In genomic region chr10:80186364-80187012, GRCh38 we compare ENCODE assay signal across 9 cellular contexts. TPM values are rescaled to one million over a fixed set of nuclear protein-coding genes. Genes with fewer than 3 reads are reported as not detected.
DNase-seq lines count a peak whose midpoint lies in the region; ATAC-seq and TF ChIP-seq lines count a peak whose summit lies in the region.
"Had no signal": no experiment of that assay in that cellular context is flagged by ENCODE, and none has a peak within 500 bp of the region (broad histone marks: within the 10 kb centered on the region; RNA-seq: fewer than 3 reads in every experiment).

No MANE protein-coding gene starts in this region.

- H3K36me3 ChIP-seq in endodermal cell (ENCODE audit: control insufficient read depth, insufficient read depth, low read length) (no peaks in the 10 kb centered on the region), gastrocnemius medialis (no peaks in the 10 kb centered on the region), MG63 (peaks cover 38% of the 10 kb centered on the region)

- 93 to 96% methylated on average over 10 to 13 of the region's 13 CpGs for WGBS in endodermal cell (ENCODE audit: insufficient coverage in 1 of 2, insufficient read length in 1 of 2), 2 experiments

- TF ChIP-seq CTCF in endodermal cell (conservative IDR thresholded peaks at IDR 0.05) = no peak
- TF ChIP-seq CTCF in gastrocnemius medialis (IDR thresholded peaks at IDR 0.05 in 4 of 5, conservative IDR thresholded peaks at IDR 0.05 in 1 of 5) = no peak

- H3K4me3 ChIP-seq in endodermal cell (ENCODE audit: low read length) (no peak overlapping the region), gastrocnemius medialis (no peak overlapping the region), MG63 (no peak overlapping the region)

- peak overlapping the region; percentile 16 for H3K27ac Mint-ChIP-seq in endodermal cell

- H3K4me3 Mint-ChIP-seq in endodermal cell = no peak overlapping the region

- ATAC-seq in gastrocnemius medialis = peak; percentile 72 to 87
- no peak for ATAC-seq in GM21423 (IDR thresholded peaks at IDR 0.05; ENCODE audit: unreplicated experiment)

- no peaks in the 10 kb centered on the region for H3K9me3 ChIP-seq in endodermal cell (ENCODE audit: control insufficient read depth, low read length)
- no peaks in the 10 kb centered on the region for H3K9me3 ChIP-seq in gastrocnemius medialis
- H3K9me3 ChIP-seq in MG63 = no peaks in the 10 kb centered on the region

- intact Hi-C loops in gastrocnemius medialis (cut with DNase I; ENCODE audit: low total_unique reads) = no loop called here
- intact Hi-C loops in posterior vena cava (cut with DNase I) = loop anchor here in 1 of 2 donors (1.0 kb wide), 1 partner anchor 10 kb away; no protein-coding TSS in a partner anchor

- no peak overlapping the region for H3K9ac ChIP-seq in endodermal cell (ENCODE audit: extremely low read depth, low read length, poor library complexity, severe bottlenecking)

- peak; percentile 22 for DNase-seq in COLO829 (ENCODE audit: low spot score)
- DNase-seq in SK-N-DZ (ENCODE audit: low spot score) = peak; percentile 20
- no peak for DNase-seq in endodermal cell
- peak; percentile 67 to 71 for DNase-seq in gastrocnemius medialis
- no peak for DNase-seq in posterior vena cava (ENCODE audit: low spot score)
- DNase-seq in MG63 = no peak
- no peak for DNase-seq in NCI-H748 (lab: John Stamatoyannopoulos, UW; ENCODE audit: unreplicated experiment)

- no peak for TF ChIP-seq POLR2A in gastrocnemius medialis (IDR thresholded peaks at IDR 0.05)

- no peaks in the 10 kb centered on the region for H3K27me3 Mint-ChIP-seq in endodermal cell (ENCODE audit: insufficient read depth)

- peaks cover 2% of the 10 kb centered on the region for H3K36me3 Mint-ChIP-seq in endodermal cell (ENCODE audit: low read depth)

- H3K9me3 Mint-ChIP-seq in endodermal cell = no peaks in the 10 kb centered on the region

- in situ Hi-C loops in gastrocnemius medialis (cut with MboI; ENCODE audit: low sequenced_read_pairs in 4 of 4) = no loop called here

- H3K27ac ChIP-seq in endodermal cell (ENCODE audit: low read depth, low read length) = no peak overlapping the region
- H3K27ac ChIP-seq in gastrocnemius medialis = peak overlapping the region; percentile 71 to 84 (median 76)

- H3K4me1 Mint-ChIP-seq in endodermal cell = no peaks in the 10 kb centered on the region

- no peaks in the 10 kb centered on the region for H3K27me3 ChIP-seq in endodermal cell (ENCODE audit: control insufficient read depth, insufficient read depth, low read length, poor library complexity, severe bottlenecking)
- no peaks in the 10 kb centered on the region for H3K27me3 ChIP-seq in gastrocnemius medialis
- no peaks in the 10 kb centered on the region for H3K27me3 ChIP-seq in MG63

- H3K4me1 ChIP-seq in endodermal cell (ENCODE audit: control insufficient read depth, insufficient read depth, low read length) (no peaks in the 10 kb centered on the region), gastrocnemius medialis (peaks cover 82 to 91% of the 10 kb centered on the region in 2 donors)

RNA-seq across cellular contexts. Expression of gene ANXA11, which starts 18.8 kb away (rescaled TPM):
- 1.2 and 1.7 TPM in 2 replicates for polyA plus RNA-seq in SK-N-DZ (2014; cell fraction: cytosol; rRNA removed)
- 0.92 and 1.2 TPM in 2 replicates for polyA plus RNA-seq in SK-N-DZ (2014; cell fraction: nucleus; rRNA removed)
- total RNA-seq in endodermal cell (100 to 1,000 TPM; 104 to 134 TPM), gastrocnemius medialis (100 to 1,000 TPM; 142 to 202 (median 173) TPM), posterior vena cava (100 to 1,000 TPM; 247 to 269 TPM)
- 39.4 TPM for polyA plus RNA-seq in endodermal cell (2013, experiment 1 of 2)
- 35.8 TPM for polyA plus RNA-seq in endodermal cell (2013, experiment 2 of 2)
- total RNA-seq in MG63 (2014; rRNA removed; shearing (Covaris generic); ENCODE audit: low replicate concordance) = 106 and 198 TPM in 2 replicates

RNA-seq across cellular contexts. Expression of gene PLAC9, which starts 54.0 kb away (rescaled TPM):
- not detected in 2 replicates for polyA plus RNA-seq in SK-N-DZ (2014; cell fraction: cytosol; rRNA removed)
- not detected in 2 replicates for polyA plus RNA-seq in SK-N-DZ (2014; cell fraction: nucleus; rRNA removed)
- total RNA-seq in endodermal cell (10 to 100 TPM in 1 of 2 donors, 1 to 10 TPM in 1; 8.4 to 14.9 TPM), gastrocnemius medialis (10 to 100 TPM in 1 of 4 donors, 1 to 10 TPM in 3; 4.6 to 16.1 (median 6.9) TPM), posterior vena cava (100 to 1,000 TPM in 1 of 2 donors, 10 to 100 TPM in 1; 62.4 to 155 TPM)
- polyA plus RNA-seq in endodermal cell (2013, experiment 1 of 2) = 4.3 TPM
- polyA plus RNA-seq in endodermal cell (2013, experiment 2 of 2) = 6.5 TPM
- 2.8 and 3.8 TPM in 2 replicates for total RNA-seq in MG63 (2014; rRNA removed; shearing (Covaris generic); ENCODE audit: low replicate concordance)
- total RNA-seq: activated CD8-positive, alpha-beta memory T cell treated with anti-CD3 and anti-CD28 coated beads for 36 hours had no signal

Comparison
In these comparisons a context has a peak if more than half of its experiments do, and no peak if none do; other contexts are left out.
1. DNase-seq: peak in COLO829 (single experiment), SK-N-DZ (single experiment) and gastrocnemius medialis (2 of 2); none in endodermal cell (single experiment), posterior vena cava (single experiment), MG63 (single experiment) and NCI-H748 (single experiment).